ENCODE assay signal across 18 cellular contexts in the genomic region with DNA sequence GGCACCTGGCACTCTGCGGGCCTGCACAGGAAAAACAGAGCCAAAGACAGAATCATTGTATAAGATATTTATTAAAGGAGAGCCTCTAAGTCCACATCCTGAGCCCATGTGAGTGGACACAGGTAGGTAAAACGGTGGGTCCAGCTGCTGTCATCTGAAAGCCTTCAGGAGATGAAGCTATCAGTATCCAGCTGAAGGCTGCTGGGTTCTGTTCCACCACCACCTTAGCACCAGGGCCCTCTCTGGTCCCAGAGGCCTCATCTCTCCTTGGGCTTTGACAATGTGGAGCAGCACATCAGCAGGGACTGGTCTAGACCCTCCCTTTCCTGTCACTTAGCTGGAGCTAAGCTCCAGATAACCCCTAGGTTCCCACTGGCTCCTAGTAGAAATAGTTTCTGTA. TPM values are rescaled to one million over a fixed set of nuclear protein-coding genes. Genes with fewer than 3 reads are reported as not detected.
"Had no signal": no experiment of that assay in that cellular context is flagged by ENCODE, and none has a peak within 500 bp of the region (broad histone marks: within the 10 kb centered on the region; RNA-seq: fewer than 3 reads in every experiment).

No MANE protein-coding gene starts in this region.

- H3K9me3 ChIP-seq: stomach, thoracic aorta, vagina had no signal

- DNase-seq: activated CD4-positive, alpha-beta T cell treated with anti-CD3 and anti-CD28 coated beads for 48 hours; activated effector memory CD4-positive, alpha-beta T cell treated with anti-CD3 and anti-CD28 coated beads, Interleukin-2, amount 50 U/mL, for 16 hours; amniotic stem cell; cerebellar nuclear complex; endodermal cell; stomach; T-cell had no signal

- H3K27me3 ChIP-seq: hepatocyte, stomach, vagina had no signal

- H3K27ac Mint-ChIP-seq: endodermal cell, mesothelial cell of epicardium, progenitor cell of endocrine pancreas, T-cell had no signal

- H3K4me1 ChIP-seq: vagina had no signal

- H3K4me1 Mint-ChIP-seq: brain, endodermal cell, mesothelial cell of epicardium had no signal

- H3K4me3 Mint-ChIP-seq: brain, endodermal cell, mesothelial cell of epicardium, T-cell had no signal

- H3K27ac ChIP-seq: hepatocyte, SK-N-MC, stomach, thoracic aorta, vagina had no signal

- H3K4me3 ChIP-seq: hepatocyte, SK-N-MC, stomach, thoracic aorta, vagina had no signal

- H3K27me3 Mint-ChIP-seq: brain, progenitor cell of endocrine pancreas, T-cell had no signal

- H3K9me3 Mint-ChIP-seq: endodermal cell, mesothelial cell of epicardium, T-cell had no signal

- ATAC-seq: sciatic nerve, T-cell had no signal

RNA-seq across cellular contexts. Expression of gene CCDC200, which starts 9.4 kb away (rescaled TPM):
- total RNA-seq: dermis microvascular lymphatic vessel endothelial cell, endodermal cell, hepatocyte, kidney epithelial cell, liver, mesothelial cell of epicardium, progenitor cell of endocrine pancreas, T-cell, thoracic aorta, vagina had no signal
- polyA plus RNA-seq: stomach had no signal

RNA-seq across cellular contexts. Expression of gene RNU2-1, which starts 14.8 kb away (rescaled TPM):
- total RNA-seq: dermis microvascular lymphatic vessel endothelial cell, hepatocyte, kidney epithelial cell, liver, stomach, thoracic aorta, vagina had no signal
- polyA plus RNA-seq: hepatocyte, stomach had no signal
